In genomic region chr4:56976283-56976877, GRCh38 we compare ENCODE assay signal across 8 cellular contexts.
DNase-seq lines count a peak whose midpoint lies in the region; ATAC-seq and TF ChIP-seq lines count a peak whose summit lies in the region.

No MANE protein-coding gene starts in this region.

- peak; percentile 1 for ATAC-seq in GM21723 (IDR thresholded peaks at IDR 0.05; ENCODE audit: unreplicated experiment)

- DNase-seq in glomerular visceral epithelial cell (ENCODE audit: extremely low spot score) = peak; percentile 13
- no peak for DNase-seq in retinal pigment epithelial cell (ENCODE audit: low read depth)
- no peak for DNase-seq in NCI-H2107 treated with DMSO at 0.1 percent for 48 hours (lab: John Stamatoyannopoulos, UW; ENCODE audit: unreplicated experiment)
- no peak for DNase-seq in NCI-H345 treated with DMSO at 0.1 percent for 48 hours (lab: John Stamatoyannopoulos, UW; ENCODE audit: unreplicated experiment)
- no peak for DNase-seq in SW 1271 (lab: John Stamatoyannopoulos, UW)

- H3K4me3 ChIP-seq in WI38 (ENCODE audit: low read depth, low read length) (peak overlapping the region; percentile 66), retinal pigment epithelial cell (ENCODE audit: low read length) (peak overlapping the region; percentile 81)

- TF ChIP-seq CTCF in 22Rv1 (IDR thresholded peaks at IDR 0.05) = no peak
- TF ChIP-seq CTCF in WI38 (IDR thresholded peaks at IDR 0.05; ENCODE audit: low read depth, low read length) = no peak
- no peak for TF ChIP-seq CTCF in retinal pigment epithelial cell (conservative IDR thresholded peaks at IDR 0.05; ENCODE audit: low read depth, low read length)

- H3K27ac ChIP-seq in 22Rv1 = peak overlapping the region; percentile 96
